ENCODE assay signal across 23 cellular contexts in genomic region chr15:88014492-88014891, GRCh38.
A peak's percentile ranks its signal among the peaks of the same experiment; 100 is the strongest.
DNase-seq lines count a peak whose midpoint lies in the region; ATAC-seq and TF ChIP-seq lines count a peak whose summit lies in the region.
"Had no signal": no experiment of that assay in that cellular context is flagged by ENCODE, and none has a peak within 500 bp of the region (broad histone marks: within the 10 kb centered on the region; RNA-seq: fewer than 3 reads in every experiment).

No MANE protein-coding gene starts in this region.

- peaks cover 25% of the 10 kb centered on the region for H3K4me1 ChIP-seq in cardiac muscle cell (ENCODE audit: low read depth)
- H3K4me1 ChIP-seq in prostate gland (replicated peaks) = no peaks in the 10 kb centered on the region
- H3K4me1 ChIP-seq: A549 had no signal

- no peak for TF ChIP-seq POLR2A in prostate gland (IDR thresholded peaks at IDR 0.05)

- no peak for DNase-seq in cardiac muscle cell (ENCODE audit: low read depth in 1 of 2, low spot score in 1 of 2)
- no peak for DNase-seq in cardiac septum (ENCODE audit: low spot score)
- DNase-seq in coronary artery (ENCODE audit: low spot score) = no peak
- DNase-seq in prostate gland (ENCODE audit: low spot score) = peak; percentile 51
- no peak for DNase-seq in T-helper 17 cell
- DNase-seq in NCI-H1092 treated with DMSO at 0.1 percent for 48 hours (lab: John Stamatoyannopoulos, UW) = no peak
- DNase-seq in NCI-H187 (lab: John Stamatoyannopoulos, UW) = no peak
- DNase-seq: 8988T; ACHN; AML-193; BE2C; CD4-positive, alpha-beta T cell; CD8-positive, alpha-beta memory T cell; DMS 273 treated with DMSO at 0.1 percent for 48 hours; DND-41; GDM1 had no signal

- H3K36me3 Mint-ChIP-seq in T-helper 17 cell (ENCODE audit: low read depth) = peaks cover 2% of the 10 kb centered on the region
- H3K36me3 Mint-ChIP-seq: CD14-positive monocyte; CD8-positive, alpha-beta memory T cell had no signal

- H3K4me3 ChIP-seq in cardiac muscle cell (no peak overlapping the region), coronary artery (no peak overlapping the region), prostate gland (no peak overlapping the region)
- H3K4me3 ChIP-seq: A549; BLaER1 treated with 17β-estradiol and CSF1 and Interleukin-3, amounts not matched to agents 10 nM and 100 nM; GM12878; GM23338 had no signal

- no peak for ATAC-seq in T-helper 17 cell
- ATAC-seq: GM12878, HCT116 had no signal

- H3K36me3 ChIP-seq in cardiac muscle cell = no peaks in the 10 kb centered on the region
- no peaks in the 10 kb centered on the region for H3K36me3 ChIP-seq in prostate gland
- H3K36me3 ChIP-seq: BE2C; BLaER1 treated with 17β-estradiol and CSF1 and Interleukin-3, amounts not matched to agents 10 nM and 100 nM had no signal

- WGBS in prostate gland = 31% methylated on average over 7 of the region's 7 CpGs

- H3K4me3 Mint-ChIP-seq in T-helper 17 cell = no peak overlapping the region
- H3K4me3 Mint-ChIP-seq: CD14-positive monocyte; CD4-positive, alpha-beta T cell; CD8-positive, alpha-beta memory T cell; GM23338 had no signal

- no peaks in the 10 kb centered on the region for H3K27me3 ChIP-seq in cardiac muscle cell
- no peaks in the 10 kb centered on the region for H3K27me3 ChIP-seq in prostate gland (replicated peaks; ENCODE audit: insufficient read depth)
- H3K27me3 ChIP-seq: BE2C; BLaER1 treated with 17β-estradiol and CSF1 and Interleukin-3, amounts not matched to agents 10 nM and 100 nM had no signal

- intact Hi-C loops in cardiac septum (cut with DNase I) = loop anchor here (10.0 kb wide), 1 partner anchor 340 kb away; no protein-coding TSS in a partner anchor
- intact Hi-C loops in prostate gland (cut with DNase I) = no loop called here

- H3K27ac ChIP-seq in cardiac muscle cell (peak overlapping the region; percentile 16), coronary artery (peak overlapping the region; percentile 38 to 63), prostate gland (no peak overlapping the region)
- H3K27ac ChIP-seq: A549; BLaER1 treated with 17β-estradiol and CSF1 and Interleukin-3, amounts not matched to agents 10 nM and 100 nM had no signal

- H3K27me3 Mint-ChIP-seq in T-helper 17 cell = peaks cover 25% of the 10 kb centered on the region

- H3K9me3 ChIP-seq in cardiac muscle cell (ENCODE audit: low read depth) = no peaks in the 10 kb centered on the region
- no peaks in the 10 kb centered on the region for H3K9me3 ChIP-seq in prostate gland
- no peaks in the 10 kb centered on the region for H3K9me3 ChIP-seq in T-helper 17 cell (ENCODE audit: control insufficient read depth, low read length, poor library complexity, severe bottlenecking)
- H3K9me3 ChIP-seq: A549; BE2C; BLaER1 treated with 17β-estradiol and CSF1 and Interleukin-3, amounts not matched to agents 10 nM and 100 nM had no signal

- no peak overlapping the region for H3K27ac Mint-ChIP-seq in T-helper 17 cell
- H3K27ac Mint-ChIP-seq: CD14-positive monocyte; CD4-positive, alpha-beta T cell; CD8-positive, alpha-beta memory T cell; H9 had no signal

- H3K4me1 Mint-ChIP-seq in T-helper 17 cell = no peaks in the 10 kb centered on the region
- H3K4me1 Mint-ChIP-seq: CD8-positive, alpha-beta memory T cell had no signal

- no peak for TF ChIP-seq CTCF in cardiac muscle cell (IDR thresholded peaks at IDR 0.05; ENCODE audit: low read depth, low read length)
- no peak for TF ChIP-seq CTCF in coronary artery (IDR thresholded peaks at IDR 0.05)
- TF ChIP-seq CTCF in prostate gland (IDR thresholded peaks at IDR 0.05) = no peak

Comparison
In these comparisons a context has a peak if more than half of its experiments do, and no peak if none do; other contexts are left out.
1. H3K27ac ChIP-seq: peak in cardiac muscle cell (single experiment) and coronary artery (2 of 2); none in prostate gland (0 of 2).